In genomic region chr10:24670964-24671670, GRCh38 we compare ENCODE assay signal across 17 cellular contexts. TPM values are rescaled to one million over a fixed set of nuclear protein-coding genes. Genes with fewer than 3 reads are reported as not detected.
DNase-seq lines count a peak whose midpoint lies in the region; ATAC-seq and TF ChIP-seq lines count a peak whose summit lies in the region.
"Had no signal": no experiment of that assay in that cellular context is flagged by ENCODE, and none has a peak within 500 bp of the region (broad histone marks: within the 10 kb centered on the region; RNA-seq: fewer than 3 reads in every experiment).

No MANE protein-coding gene starts in this region.

- H3K27ac ChIP-seq in DND-41 (ENCODE audit: low read length) (peak overlapping the region; percentile 32; the same call in 1 of the 2 replicates), HEK293 (ENCODE audit: extremely low read depth, low read depth, low read length) (no peak overlapping the region)
- H3K27ac ChIP-seq: Peyer's patch had no signal

- CTCF ChIA-PET in HEK293 (lab: Yijun Ruan, JAX), result no interaction called here

- no peak overlapping the region for H3K4me2 ChIP-seq in DND-41 (ENCODE audit: insufficient read depth, low read length)
- H3K4me2 ChIP-seq: SK-N-SH had no signal

- H3K4me1 ChIP-seq in DND-41 (ENCODE audit: insufficient read depth, low read length) (0 out of 2 replicates have a peak, but pooled peaks cover 5% of the 10 kb centered on the region), HEK293 (ENCODE audit: control insufficient read depth, insufficient read depth, low read length) (no peaks in the 10 kb centered on the region)
- H3K4me1 ChIP-seq: BE2C, Peyer's patch had no signal

- no peak overlapping the region for H3K4me3 Mint-ChIP-seq in mesothelial cell of epicardium
- H3K4me3 Mint-ChIP-seq: CD8-positive, alpha-beta T cell had no signal

- no peak overlapping the region for H3K9ac ChIP-seq in DND-41 (ENCODE audit: low read depth, low read length)
- H3K9ac ChIP-seq: SK-N-SH had no signal

- H3K36me3 ChIP-seq in DND-41 (ENCODE audit: insufficient read depth, low read length) (peaks cover 22% of the 10 kb centered on the region), HEK293 (ENCODE audit: control insufficient read depth in 2 of 2, insufficient read depth in 1 of 2, low read length in 2 of 2) (peaks cover 4 to 12% of the 10 kb centered on the region in 2 experiments; a peak in 2 of 3 replicates)
- H3K36me3 ChIP-seq: BE2C had no signal

- H3K4me3 ChIP-seq in DND-41 (ENCODE audit: low read depth in 1 of 2, low read length in 2 of 2) (no peak overlapping the region), HEK293 (ENCODE audit: low read depth, low read length) (no peak overlapping the region)
- H3K4me3 ChIP-seq: Peyer's patch had no signal

- no peaks in the 10 kb centered on the region for H3K27me3 ChIP-seq in DND-41 (ENCODE audit: insufficient read depth, low read length, poor library complexity)
- H3K27me3 ChIP-seq: BE2C, Peyer's patch had no signal

- no peak for DNase-seq in DND-41
- peak; percentile 89 for DNase-seq in cerebellar cortex (ENCODE audit: low spot score)
- DNase-seq in mesothelial cell of epicardium (ENCODE audit: low spot score in 2 of 2, unreplicated experiment in 2 of 2), result no peak
- DNase-seq: BE2C; CD8-positive, alpha-beta T cell; HCEC 1CT; KBM-7; NCI-H1048; NCI-H1694 treated with DMSO at 0.1 percent for 48 hours; NCI-H82; Peyer's patch; Right ventricle myocardium superior; SK-N-SH had no signal

- no peak overlapping the region for H2AFZ ChIP-seq in DND-41 (ENCODE audit: low read depth, low read length)

- peaks cover 19% of the 10 kb centered on the region for H3K36me3 Mint-ChIP-seq in mesothelial cell of epicardium
- H3K36me3 Mint-ChIP-seq: CD8-positive, alpha-beta T cell had no signal

- H3K9me3 Mint-ChIP-seq in mesothelial cell of epicardium, result peaks cover 8% of the 10 kb centered on the region
- H3K9me3 Mint-ChIP-seq: CD8-positive, alpha-beta T cell had no signal

- ATAC-seq in DND-41 (ENCODE audit: insufficient read depth, low read depth), result no peak
- no peak for ATAC-seq in HG03135 (IDR thresholded peaks at IDR 0.05; ENCODE audit: unreplicated experiment)
- ATAC-seq in SK-N-SH treated with all-trans-retinoic acid at 6 μM for 48 hours, result no peak
- ATAC-seq in GM18520 (IDR thresholded peaks at IDR 0.05; ENCODE audit: unreplicated experiment), result no peak
- ATAC-seq: CD8-positive, alpha-beta T cell had no signal

- no peak for TF ChIP-seq CTCF in DND-41 (IDR thresholded peaks at IDR 0.05; ENCODE audit: borderline replicate concordance, extremely low read depth, low read length, poor library complexity, severe bottlenecking)
- no peak for TF ChIP-seq CTCF in HEK293 (tag by site-specific recombination; IDR thresholded peaks at IDR 0.05)
- TF ChIP-seq CTCF in mesothelial cell of epicardium (IDR thresholded peaks at IDR 0.05; ENCODE audit: unreplicated experiment), result no peak

- H3K27ac Mint-ChIP-seq in mesothelial cell of epicardium, result peak overlapping the region; percentile 13
- H3K27ac Mint-ChIP-seq: CD8-positive, alpha-beta T cell had no signal

- H4K20me1 ChIP-seq in DND-41 (ENCODE audit: insufficient read depth, low read length), result peaks cover 16% of the 10 kb centered on the region

- peaks cover 65% of the 10 kb centered on the region for H3K79me2 ChIP-seq in DND-41 (ENCODE audit: insufficient read depth, low read length)

- H3K27me3 Mint-ChIP-seq in mesothelial cell of epicardium (ENCODE audit: low read depth), result no peaks in the 10 kb centered on the region

- POLR2A ChIA-PET in HEK293 (lab: Yijun Ruan, JAX), result interaction anchor here (0.5 to 1.2 kb wide), 2 partner anchors 52 to 1812 kb away, joined by 3 read pairs; partner anchors contain the start of gene ARHGAP21

- peaks cover 3% of the 10 kb centered on the region for H3K4me1 Mint-ChIP-seq in mesothelial cell of epicardium

- H3K9me3 ChIP-seq in DND-41 (ENCODE audit: insufficient read depth, low read length, severe bottlenecking) (no peaks in the 10 kb centered on the region), HEK293 (ENCODE audit: control insufficient read depth, insufficient read depth, low read depth, low read length) (no peaks in the 10 kb centered on the region)
- H3K9me3 ChIP-seq: BE2C, Peyer's patch, SK-N-SH had no signal

TF ChIP-seq in HEK293, 187 proteins besides CTCF, POLR2A, EP300 and RAD21:
- TF ChIP-seq ZNF18 (tag by site-specific recombination; IDR thresholded peaks at IDR 0.05) (no peak), PRDM1 (tag by site-specific recombination; IDR thresholded peaks at IDR 0.05) (peak; percentile 53; the same call in 1 of the 2 replicates)

TF ChIP-seq in SK-N-SH treated with all-trans-retinoic acid at 6 μM for 48 hours, 23 proteins besides CTCF, POLR2A, EP300 and RAD21:
- TF ChIP-seq TOX (CRISPR knock-in tag; IDR thresholded peaks at IDR 0.05; ENCODE audit: borderline replicate concordance) (no peak), CREB5 (CRISPR knock-in tag; IDR thresholded peaks at IDR 0.05; ENCODE audit: low read depth) (no peak), POU6F1 (CRISPR knock-in tag; IDR thresholded peaks at IDR 0.05; ENCODE audit: borderline replicate concordance, low read depth) (no peak), TSHZ2 (CRISPR knock-in tag; IDR thresholded peaks at IDR 0.05) (no peak), ISL1 (CRISPR knock-in tag; IDR thresholded peaks at IDR 0.05) (no peak), BACH2 (CRISPR knock-in tag; IDR thresholded peaks at IDR 0.05; ENCODE audit: borderline replicate concordance) (no peak)

RNA-seq across cellular contexts. Expression of gene ARHGAP21, which starts 52.6 kb away (rescaled TPM):
- total RNA-seq in mesothelial cell of epicardium, result 117 to 119 TPM (median 119 TPM) in 3 replicates
